ENCODE assay signal across 19 cellular contexts in genomic region chr4:140805293-140805692, GRCh38.
"Had no signal": no experiment of that assay in that cellular context is flagged by ENCODE, and none has a peak within 500 bp of the region (broad histone marks: within the 10 kb centered on the region; RNA-seq: fewer than 3 reads in every experiment).

No MANE protein-coding gene starts in this region.

- H3K27me3 ChIP-seq: hepatocyte, sigmoid colon, suprapubic skin, thyroid gland, uterus had no signal

- H3K27ac ChIP-seq: foreskin keratinocyte, hepatocyte, sigmoid colon, skin epidermis, suprapubic skin, thyroid gland, uterus had no signal

- H3K4me3 ChIP-seq: hepatocyte, lung, sigmoid colon, skin epidermis, suprapubic skin, thyroid gland, uterus had no signal

- H3K36me3 ChIP-seq: sigmoid colon, suprapubic skin, thyroid gland, uterus had no signal

- H3K9me3 Mint-ChIP-seq: type B pancreatic cell had no signal

- H2AFZ ChIP-seq: hepatocyte had no signal

- H3K27ac Mint-ChIP-seq: type B pancreatic cell had no signal

- H3K36me3 Mint-ChIP-seq: type B pancreatic cell had no signal

- H3K79me2 ChIP-seq: hepatocyte had no signal

- DNase-seq: dermis blood vessel endothelial cell; foreskin keratinocyte; head of caudate nucleus; left colon; left ventricle myocardium superior; mesendoderm; naive thymus-derived CD8-positive, alpha-beta T cell; posterior cingulate gyrus; sigmoid colon; stimulated activated CD4-positive, alpha-beta T cell treated with anti-CD3 and anti-CD28 coated beads, Interleukin-2, amount 100 ng/mL, for 24 hours; stimulated activated naive CD8-positive, alpha-beta T cell treated with anti-CD3 and anti-CD28 coated beads, Interleukin-15, Interleukin-2, amounts not matched to agents 100 U/mL and 50 U/mL, for 24 hours; thyroid gland; uterus had no signal

- ATAC-seq: foreskin keratinocyte; left colon; left ventricle myocardium superior; naive thymus-derived CD8-positive, alpha-beta T cell; stimulated activated naive CD8-positive, alpha-beta T cell treated with anti-CD3 and anti-CD28 coated beads, Interleukin-15, Interleukin-2, amounts not matched to agents 100 U/mL and 50 U/mL, for 24 hours had no signal

- H3K27me3 Mint-ChIP-seq: type B pancreatic cell had no signal

- H3K9me3 ChIP-seq: sigmoid colon, suprapubic skin, thyroid gland, uterus had no signal

- H3K4me1 ChIP-seq: foreskin keratinocyte, suprapubic skin, thyroid gland had no signal

- FAIRE-seq: colon had no signal

- H3K4me3 Mint-ChIP-seq: naive thymus-derived CD8-positive, alpha-beta T cell; type B pancreatic cell had no signal

- H3K4me2 ChIP-seq: hepatocyte had no signal
